In the genomic region with DNA sequence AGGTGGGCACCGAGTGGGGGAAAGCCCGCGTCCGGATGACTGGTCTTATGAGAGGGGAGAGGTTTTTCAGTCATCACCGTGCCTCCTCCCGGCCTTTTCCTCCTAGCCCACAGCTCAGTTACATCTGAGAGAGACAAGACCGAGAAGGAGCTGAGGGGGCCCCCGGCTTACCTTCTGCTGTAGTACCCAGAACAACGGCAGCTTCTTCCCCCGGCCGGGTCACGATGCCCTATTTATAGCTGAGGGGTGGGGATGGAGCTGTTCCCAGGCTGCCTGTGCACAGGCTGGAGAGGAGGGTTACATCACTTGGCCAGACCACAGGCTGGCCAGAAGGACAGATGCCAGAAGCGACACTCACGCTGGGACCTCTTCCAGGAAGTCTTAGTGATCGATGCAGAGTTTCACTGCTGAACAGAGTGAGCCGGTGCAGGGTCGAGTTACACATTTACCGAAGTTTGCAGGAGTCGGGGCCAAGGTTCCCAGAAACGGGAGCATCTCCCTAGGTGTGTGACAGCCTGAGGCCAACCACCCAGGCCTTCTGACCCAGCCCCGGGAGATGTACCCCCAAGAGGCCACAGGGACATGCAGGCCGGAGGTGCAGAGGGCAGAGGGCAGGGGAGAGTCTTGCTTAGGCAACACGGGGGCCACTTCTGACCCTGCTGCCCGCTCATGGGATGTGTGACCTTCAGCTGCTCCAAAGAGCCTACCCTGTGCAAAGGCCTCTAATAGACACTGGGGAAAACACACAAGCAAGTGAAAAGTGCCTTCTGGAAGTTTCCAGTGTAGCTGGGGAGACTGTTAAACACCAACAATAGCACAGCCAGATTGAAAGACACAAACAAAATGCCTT, we compare ENCODE assay signal across 1 cellular context.
TF ChIP-seq lines count a peak whose summit lies in the region.

A gene (minus strand): TSS at position 208 of the 850 bp plus-strand sequence. CDS start 3,299 bp downstream, outside the sequence.

TF ChIP-seq in HepG2, 621 proteins besides CTCF, POLR2A, EP300 and RAD21 (continued from another document and continues in another):
- TF ChIP-seq, protein P1, sequence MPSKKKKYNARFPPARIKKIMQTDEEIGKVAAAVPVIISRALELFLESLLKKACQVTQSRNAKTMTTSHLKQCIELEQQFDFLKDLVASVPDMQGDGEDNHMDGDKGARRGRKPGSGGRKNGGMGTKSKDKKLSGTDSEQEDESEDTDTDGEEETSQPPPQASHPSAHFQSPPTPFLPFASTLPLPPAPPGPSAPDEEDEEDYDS (CRISPR knock-in tag; IDR thresholded peaks at IDR 0.05) = peak; percentile 96
- peak; percentile 84 for TF ChIP-seq GABPB1 (CRISPR knock-in tag; IDR thresholded peaks at IDR 0.05)
- peak; percentile 87; the same call in 1 of the 2 replicates for TF ChIP-seq RELA (CRISPR knock-in tag; IDR thresholded peaks at IDR 0.05)
- TF ChIP-seq, protein P2, sequence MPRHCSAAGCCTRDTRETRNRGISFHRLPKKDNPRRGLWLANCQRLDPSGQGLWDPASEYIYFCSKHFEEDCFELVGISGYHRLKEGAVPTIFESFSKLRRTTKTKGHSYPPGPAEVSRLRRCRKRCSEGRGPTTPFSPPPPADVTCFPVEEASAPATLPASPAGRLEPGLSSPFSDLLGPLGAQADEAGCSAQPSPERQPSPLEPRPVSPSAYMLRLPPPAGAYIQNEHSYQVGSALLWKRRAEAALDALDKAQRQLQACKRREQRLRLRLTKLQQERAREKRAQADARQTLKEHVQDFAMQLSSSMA (CRISPR knock-in tag; IDR thresholded peaks at IDR 0.05) = peak; percentile 91
- TF ChIP-seq SMAD3 (CRISPR knock-in tag; IDR thresholded peaks at IDR 0.05) = peak; percentile 97
- TF ChIP-seq, protein P3, sequence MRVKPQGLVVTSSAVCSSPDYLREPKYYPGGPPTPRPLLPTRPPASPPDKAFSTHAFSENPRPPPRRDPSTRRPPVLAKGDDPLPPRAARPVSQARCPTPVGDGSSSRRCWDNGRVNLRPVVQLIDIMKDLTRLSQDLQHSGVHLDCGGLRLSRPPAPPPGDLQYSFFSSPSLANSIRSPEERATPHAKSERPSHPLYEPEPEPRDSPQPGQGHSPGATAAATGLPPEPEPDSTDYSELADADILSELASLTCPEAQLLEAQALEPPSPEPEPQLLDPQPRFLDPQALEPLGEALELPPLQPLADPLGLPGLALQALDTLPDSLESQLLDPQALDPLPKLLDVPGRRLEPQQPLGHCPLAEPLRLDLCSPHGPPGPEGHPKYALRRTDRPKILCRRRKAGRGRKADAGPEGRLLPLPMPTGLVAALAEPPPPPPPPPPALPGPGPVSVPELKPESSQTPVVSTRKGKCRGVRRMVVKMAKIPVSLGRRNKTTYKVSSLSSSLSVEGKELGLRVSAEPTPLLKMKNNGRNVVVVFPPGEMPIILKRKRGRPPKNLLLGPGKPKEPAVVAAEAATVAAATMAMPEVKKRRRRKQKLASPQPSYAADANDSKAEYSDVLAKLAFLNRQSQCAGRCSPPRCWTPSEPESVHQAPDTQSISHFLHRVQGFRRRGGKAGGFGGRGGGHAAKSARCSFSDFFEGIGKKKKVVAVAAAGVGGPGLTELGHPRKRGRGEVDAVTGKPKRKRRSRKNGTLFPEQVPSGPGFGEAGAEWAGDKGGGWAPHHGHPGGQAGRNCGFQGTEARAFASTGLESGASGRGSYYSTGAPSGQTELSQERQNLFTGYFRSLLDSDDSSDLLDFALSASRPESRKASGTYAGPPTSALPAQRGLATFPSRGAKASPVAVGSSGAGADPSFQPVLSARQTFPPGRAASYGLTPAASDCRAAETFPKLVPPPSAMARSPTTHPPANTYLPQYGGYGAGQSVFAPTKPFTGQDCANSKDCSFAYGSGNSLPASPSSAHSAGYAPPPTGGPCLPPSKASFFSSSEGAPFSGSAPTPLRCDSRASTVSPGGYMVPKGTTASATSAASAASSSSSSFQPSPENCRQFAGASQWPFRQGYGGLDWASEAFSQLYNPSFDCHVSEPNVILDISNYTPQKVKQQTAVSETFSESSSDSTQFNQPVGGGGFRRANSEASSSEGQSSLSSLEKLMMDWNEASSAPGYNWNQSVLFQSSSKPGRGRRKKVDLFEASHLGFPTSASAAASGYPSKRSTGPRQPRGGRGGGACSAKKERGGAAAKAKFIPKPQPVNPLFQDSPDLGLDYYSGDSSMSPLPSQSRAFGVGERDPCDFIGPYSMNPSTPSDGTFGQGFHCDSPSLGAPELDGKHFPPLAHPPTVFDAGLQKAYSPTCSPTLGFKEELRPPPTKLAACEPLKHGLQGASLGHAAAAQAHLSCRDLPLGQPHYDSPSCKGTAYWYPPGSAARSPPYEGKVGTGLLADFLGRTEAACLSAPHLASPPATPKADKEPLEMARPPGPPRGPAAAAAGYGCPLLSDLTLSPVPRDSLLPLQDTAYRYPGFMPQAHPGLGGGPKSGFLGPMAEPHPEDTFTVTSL (CRISPR knock-in tag; IDR thresholded peaks at IDR 0.05; ENCODE audit: borderline replicate concordance) = peak; percentile 98
- TF ChIP-seq FOXJ3 (CRISPR knock-in tag; IDR thresholded peaks at IDR 0.05; ENCODE audit: borderline replicate concordance) = peak; percentile 78; the same call in 1 of the 2 replicates
- TF ChIP-seq, protein P4, sequence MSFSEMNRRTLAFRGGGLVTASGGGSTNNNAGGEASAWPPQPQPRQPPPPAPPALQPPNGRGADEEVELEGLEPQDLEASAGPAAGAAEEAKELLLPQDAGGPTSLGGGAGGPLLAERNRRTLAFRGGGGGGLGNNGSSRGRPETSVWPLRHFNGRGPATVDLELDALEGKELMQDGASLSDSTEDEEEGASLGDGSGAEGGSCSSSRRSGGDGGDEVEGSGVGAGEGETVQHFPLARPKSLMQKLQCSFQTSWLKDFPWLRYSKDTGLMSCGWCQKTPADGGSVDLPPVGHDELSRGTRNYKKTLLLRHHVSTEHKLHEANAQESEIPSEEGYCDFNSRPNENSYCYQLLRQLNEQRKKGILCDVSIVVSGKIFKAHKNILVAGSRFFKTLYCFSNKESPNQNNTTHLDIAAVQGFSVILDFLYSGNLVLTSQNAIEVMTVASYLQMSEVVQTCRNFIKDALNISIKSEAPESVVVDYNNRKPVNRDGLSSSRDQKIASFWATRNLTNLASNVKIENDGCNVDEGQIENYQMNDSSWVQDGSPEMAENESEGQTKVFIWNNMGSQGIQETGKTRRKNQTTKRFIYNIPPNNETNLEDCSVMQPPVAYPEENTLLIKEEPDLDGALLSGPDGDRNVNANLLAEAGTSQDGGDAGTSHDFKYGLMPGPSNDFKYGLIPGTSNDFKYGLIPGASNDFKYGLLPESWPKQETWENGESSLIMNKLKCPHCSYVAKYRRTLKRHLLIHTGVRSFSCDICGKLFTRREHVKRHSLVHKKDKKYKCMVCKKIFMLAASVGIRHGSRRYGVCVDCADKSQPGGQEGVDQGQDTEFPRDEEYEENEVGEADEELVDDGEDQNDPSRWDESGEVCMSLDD (CRISPR knock-in tag; IDR thresholded peaks at IDR 0.05; ENCODE audit: borderline replicate concordance) = peak; percentile 98
- TF ChIP-seq ZFY (CRISPR knock-in tag; IDR thresholded peaks at IDR 0.05) = peak; percentile 47
- TF ChIP-seq KMT2B (CRISPR knock-in tag; IDR thresholded peaks at IDR 0.05) = no peak; the same call in 1 of the 2 replicates
- TF ChIP-seq, protein P5, sequence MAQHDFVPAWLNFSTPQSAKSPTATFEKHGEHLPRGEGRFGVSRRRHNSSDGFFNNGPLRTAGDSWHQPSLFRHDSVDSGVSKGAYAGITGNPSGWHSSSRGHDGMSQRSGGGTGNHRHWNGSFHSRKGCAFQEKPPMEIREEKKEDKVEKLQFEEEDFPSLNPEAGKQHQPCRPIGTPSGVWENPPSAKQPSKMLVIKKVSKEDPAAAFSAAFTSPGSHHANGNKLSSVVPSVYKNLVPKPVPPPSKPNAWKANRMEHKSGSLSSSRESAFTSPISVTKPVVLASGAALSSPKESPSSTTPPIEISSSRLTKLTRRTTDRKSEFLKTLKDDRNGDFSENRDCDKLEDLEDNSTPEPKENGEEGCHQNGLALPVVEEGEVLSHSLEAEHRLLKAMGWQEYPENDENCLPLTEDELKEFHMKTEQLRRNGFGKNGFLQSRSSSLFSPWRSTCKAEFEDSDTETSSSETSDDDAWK (CRISPR knock-in tag; IDR thresholded peaks at IDR 0.05) = no peak
- peak; percentile 15; the same call in 1 of the 2 replicates for TF ChIP-seq SP2 (CRISPR knock-in tag; IDR thresholded peaks at IDR 0.05)
- TF ChIP-seq ZNF713 (CRISPR knock-in tag; IDR thresholded peaks at IDR 0.05) = no peak
- TF ChIP-seq KAT2B (IDR thresholded peaks at IDR 0.05; ENCODE audit: borderline replicate concordance, low read depth, low read length) = peak; percentile 2; the same call in 1 of the 2 replicates
- peak; percentile 96 for TF ChIP-seq ARNTL (CRISPR knock-in tag; IDR thresholded peaks at IDR 0.05)
- no peak for TF ChIP-seq IKZF4 (CRISPR knock-in tag; IDR thresholded peaks at IDR 0.05; ENCODE audit: borderline replicate concordance, low read depth, not compliant biosample characterization)
- no peak for TF ChIP-seq CHCHD3 (CRISPR knock-in tag; IDR thresholded peaks at IDR 0.05)
- peak; percentile 94 for TF ChIP-seq ZFX (CRISPR knock-in tag; IDR thresholded peaks at IDR 0.05; ENCODE audit: low read depth)
- no peak for TF ChIP-seq AGO1 (IDR thresholded peaks at IDR 0.05; ENCODE audit: low read depth, low read length, poor library complexity, severe bottlenecking)
- TF ChIP-seq ZNF883 (CRISPR knock-in tag; IDR thresholded peaks at IDR 0.05; ENCODE audit: not compliant biosample characterization) = no peak
- peak; percentile 92 for TF ChIP-seq ZNF614 (CRISPR knock-in tag; IDR thresholded peaks at IDR 0.05; ENCODE audit: borderline replicate concordance)
- peak; percentile 99 for TF ChIP-seq TBX2 (CRISPR knock-in tag; IDR thresholded peaks at IDR 0.05; ENCODE audit: borderline replicate concordance)
- peak; percentile 81; the same call in 1 of the 2 replicates for TF ChIP-seq ZNF766 (CRISPR knock-in tag; IDR thresholded peaks at IDR 0.05; ENCODE audit: borderline replicate concordance)
- peak; percentile 83 for TF ChIP-seq TCF7 (IDR thresholded peaks at IDR 0.05; ENCODE audit: low read depth)
- peak; percentile 45; the same call in 1 of the 2 replicates for TF ChIP-seq PHF8 (CRISPR knock-in tag; IDR thresholded peaks at IDR 0.05)
- TF ChIP-seq ZMAT3 (CRISPR knock-in tag; conservative IDR thresholded peaks at IDR 0.05) = peak; percentile 99
- peak; percentile 91 for TF ChIP-seq ZMYM4 (CRISPR knock-in tag; IDR thresholded peaks at IDR 0.05)
- TF ChIP-seq MEF2D (CRISPR knock-in tag; IDR thresholded peaks at IDR 0.05) = peak; percentile 95
- TF ChIP-seq, protein P6, sequence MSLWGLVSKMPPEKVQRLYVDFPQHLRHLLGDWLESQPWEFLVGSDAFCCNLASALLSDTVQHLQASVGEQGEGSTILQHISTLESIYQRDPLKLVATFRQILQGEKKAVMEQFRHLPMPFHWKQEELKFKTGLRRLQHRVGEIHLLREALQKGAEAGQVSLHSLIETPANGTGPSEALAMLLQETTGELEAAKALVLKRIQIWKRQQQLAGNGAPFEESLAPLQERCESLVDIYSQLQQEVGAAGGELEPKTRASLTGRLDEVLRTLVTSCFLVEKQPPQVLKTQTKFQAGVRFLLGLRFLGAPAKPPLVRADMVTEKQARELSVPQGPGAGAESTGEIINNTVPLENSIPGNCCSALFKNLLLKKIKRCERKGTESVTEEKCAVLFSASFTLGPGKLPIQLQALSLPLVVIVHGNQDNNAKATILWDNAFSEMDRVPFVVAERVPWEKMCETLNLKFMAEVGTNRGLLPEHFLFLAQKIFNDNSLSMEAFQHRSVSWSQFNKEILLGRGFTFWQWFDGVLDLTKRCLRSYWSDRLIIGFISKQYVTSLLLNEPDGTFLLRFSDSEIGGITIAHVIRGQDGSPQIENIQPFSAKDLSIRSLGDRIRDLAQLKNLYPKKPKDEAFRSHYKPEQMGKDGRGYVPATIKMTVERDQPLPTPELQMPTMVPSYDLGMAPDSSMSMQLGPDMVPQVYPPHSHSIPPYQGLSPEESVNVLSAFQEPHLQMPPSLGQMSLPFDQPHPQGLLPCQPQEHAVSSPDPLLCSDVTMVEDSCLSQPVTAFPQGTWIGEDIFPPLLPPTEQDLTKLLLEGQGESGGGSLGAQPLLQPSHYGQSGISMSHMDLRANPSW (CRISPR knock-in tag; IDR thresholded peaks at IDR 0.05; ENCODE audit: borderline replicate concordance) = peak; percentile 66; the same call in 1 of the 2 replicates
- TF ChIP-seq SMC3 (IDR thresholded peaks at IDR 0.05; ENCODE audit: low read length) = no peak; the same call in 1 of the 2 replicates
- peak; percentile 77; the same call in 1 of the 2 replicates for TF ChIP-seq ARNT2 (CRISPR knock-in tag; IDR thresholded peaks at IDR 0.05; ENCODE audit: low read depth)
- no peak for TF ChIP-seq MAFK (conservative IDR thresholded peaks at IDR 0.05 in 1 of 2, IDR thresholded peaks at IDR 0.05 in 1 of 2; ENCODE audit: low read length in 2 of 2)
- TF ChIP-seq ZNF138 (CRISPR knock-in tag; IDR thresholded peaks at IDR 0.05; ENCODE audit: low read depth) = no peak
- TF ChIP-seq, protein P7, sequence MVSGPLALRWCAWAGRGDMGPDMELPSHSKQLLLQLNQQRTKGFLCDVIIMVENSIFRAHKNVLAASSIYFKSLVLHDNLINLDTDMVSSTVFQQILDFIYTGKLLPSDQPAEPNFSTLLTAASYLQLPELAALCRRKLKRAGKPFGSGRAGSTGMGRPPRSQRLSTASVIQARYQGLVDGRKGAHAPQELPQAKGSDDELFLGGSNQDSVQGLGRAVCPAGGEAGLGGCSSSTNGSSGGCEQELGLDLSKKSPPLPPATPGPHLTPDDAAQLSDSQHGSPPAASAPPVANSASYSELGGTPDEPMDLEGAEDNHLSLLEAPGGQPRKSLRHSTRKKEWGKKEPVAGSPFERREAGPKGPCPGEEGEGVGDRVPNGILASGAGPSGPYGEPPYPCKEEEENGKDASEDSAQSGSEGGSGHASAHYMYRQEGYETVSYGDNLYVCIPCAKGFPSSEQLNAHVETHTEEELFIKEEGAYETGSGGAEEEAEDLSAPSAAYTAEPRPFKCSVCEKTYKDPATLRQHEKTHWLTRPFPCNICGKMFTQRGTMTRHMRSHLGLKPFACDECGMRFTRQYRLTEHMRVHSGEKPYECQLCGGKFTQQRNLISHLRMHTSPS (CRISPR knock-in tag; IDR thresholded peaks at IDR 0.05; ENCODE audit: low read depth) = peak; percentile 94
- peak; percentile 65; the same call in 1 of the 2 replicates for TF ChIP-seq NFKB2 (CRISPR knock-in tag; IDR thresholded peaks at IDR 0.05; ENCODE audit: borderline replicate concordance)
- peak; percentile 83; the same call in 1 of the 2 replicates for TF ChIP-seq ZNF703 (CRISPR knock-in tag; IDR thresholded peaks at IDR 0.05; ENCODE audit: borderline replicate concordance)
- no peak for TF ChIP-seq GTF2F1 (IDR thresholded peaks at IDR 0.05; ENCODE audit: low read length)
- TF ChIP-seq, protein P8, sequence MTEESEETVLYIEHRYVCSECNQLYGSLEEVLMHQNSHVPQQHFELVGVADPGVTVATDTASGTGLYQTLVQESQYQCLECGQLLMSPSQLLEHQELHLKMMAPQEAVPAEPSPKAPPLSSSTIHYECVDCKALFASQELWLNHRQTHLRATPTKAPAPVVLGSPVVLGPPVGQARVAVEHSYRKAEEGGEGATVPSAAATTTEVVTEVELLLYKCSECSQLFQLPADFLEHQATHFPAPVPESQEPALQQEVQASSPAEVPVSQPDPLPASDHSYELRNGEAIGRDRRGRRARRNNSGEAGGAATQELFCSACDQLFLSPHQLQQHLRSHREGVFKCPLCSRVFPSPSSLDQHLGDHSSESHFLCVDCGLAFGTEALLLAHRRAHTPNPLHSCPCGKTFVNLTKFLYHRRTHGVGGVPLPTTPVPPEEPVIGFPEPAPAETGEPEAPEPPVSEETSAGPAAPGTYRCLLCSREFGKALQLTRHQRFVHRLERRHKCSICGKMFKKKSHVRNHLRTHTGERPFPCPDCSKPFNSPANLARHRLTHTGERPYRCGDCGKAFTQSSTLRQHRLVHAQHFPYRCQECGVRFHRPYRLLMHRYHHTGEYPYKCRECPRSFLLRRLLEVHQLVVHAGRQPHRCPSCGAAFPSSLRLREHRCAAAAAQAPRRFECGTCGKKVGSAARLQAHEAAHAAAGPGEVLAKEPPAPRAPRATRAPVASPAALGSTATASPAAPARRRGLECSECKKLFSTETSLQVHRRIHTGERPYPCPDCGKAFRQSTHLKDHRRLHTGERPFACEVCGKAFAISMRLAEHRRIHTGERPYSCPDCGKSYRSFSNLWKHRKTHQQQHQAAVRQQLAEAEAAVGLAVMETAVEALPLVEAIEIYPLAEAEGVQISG (CRISPR knock-in tag; IDR thresholded peaks at IDR 0.05) = peak; percentile 91
